In genomic region chr17:41167561-41167960, GRCh38 we compare ENCODE assay signal across 30 cellular contexts. TPM values are rescaled to one million over a fixed set of nuclear protein-coding genes. Genes with fewer than 3 reads are reported as not detected.
"Had no signal": no experiment of that assay in that cellular context is flagged by ENCODE, and none has a peak within 500 bp of the region (broad histone marks: within the 10 kb centered on the region; RNA-seq: fewer than 3 reads in every experiment).

No MANE protein-coding gene starts in this region.

- H3K36me3 ChIP-seq: colonic mucosa, esophagus muscularis mucosa, right lobe of liver, transverse colon had no signal

- ATAC-seq: activated CD4-positive, alpha-beta T cell treated with anti-CD3 and anti-CD28 coated beads for 36 hours; activated naive CD4-positive, alpha-beta T cell treated with anti-CD3 and anti-CD28 coated beads, Interleukin-2, amount 50 U/mL, for 72 hours; activated T-helper 17 cell treated with anti-CD3 and anti-CD28 coated beads, Interleukin-2, amount 50 U/mL, for 72 hours; effector memory CD8-positive, alpha-beta T cell; left cardiac atrium; right lobe of liver; stimulated activated memory B cell treated with anti-CD40 and anti-IgM and Interleukin-4, amounts not matched to agents 10 μg/mL and 1 μg/mL and 100 μg/mL, for 72 hours had no signal

- H3K27ac Mint-ChIP-seq: activated B cell treated with CpG ODN at 0.5 μM for 24 hours; activated CD4-positive, alpha-beta T cell treated with anti-CD3 and anti-CD28 coated beads for 36 hours; activated naive CD4-positive, alpha-beta T cell treated with anti-CD3 and anti-CD28 coated beads, Interleukin-2, amount 50 U/mL, for 72 hours; activated T-cell treated with anti-CD3 and anti-CD28 coated beads, Interleukin-2, amount 50 U/mL, for 24 hours; activated T-helper 17 cell treated with anti-CD3 and anti-CD28 coated beads, Interleukin-2, amount 50 U/mL, for 72 hours; effector memory CD8-positive, alpha-beta T cell; memory B cell; nephron; stimulated activated memory B cell treated with anti-CD40 and anti-IgM and Interleukin-4, amounts not matched to agents 10 μg/mL and 1 μg/mL and 100 μg/mL, for 72 hours had no signal

- H3K27ac ChIP-seq: colonic mucosa, dorsolateral prefrontal cortex, esophagus muscularis mucosa, right lobe of liver, transverse colon had no signal

- H3K4me1 ChIP-seq: colonic mucosa, esophagus muscularis mucosa, right lobe of liver, transverse colon had no signal

- H3K9me3 ChIP-seq: colonic mucosa, esophagus muscularis mucosa, right lobe of liver, transverse colon had no signal

- DNase-seq: activated B cell treated with CpG ODN at 0.5 μM for 24 hours; activated CD4-positive, alpha-beta T cell treated with anti-CD3 and anti-CD28 coated beads for 36 hours; activated CD4-positive, alpha-beta T cell treated with anti-CD3 and anti-CD28 coated beads, Interleukin-2, amount 50 U/mL, for 4 hours; activated CD8-positive, alpha-beta memory T cell treated with anti-CD3 and anti-CD28 coated beads for 24 hours; activated CD8-positive, alpha-beta memory T cell treated with anti-CD3 and anti-CD28 coated beads, Interleukin-2, amount 50 U/mL, for 4 hours; activated T-cell treated with anti-CD3 and anti-CD28 coated beads, Interleukin-2, amount 50 U/mL, for 24 hours; central memory CD4-positive, alpha-beta T cell; colonic mucosa; dorsolateral prefrontal cortex; effector memory CD8-positive, alpha-beta T cell; hypothalamus; left cardiac atrium; nucleus accumbens; right lobe of liver; small intestine; stimulated activated CD4-positive, alpha-beta T cell treated with anti-CD3 and anti-CD28 coated beads, Interleukin-2, amount 100 ng/mL, for 24 hours; T1000; transverse colon had no signal

- H3K27me3 Mint-ChIP-seq: activated T-cell treated with anti-CD3 and anti-CD28 coated beads, Interleukin-2, amount 50 U/mL, for 24 hours had no signal

- H3K27me3 ChIP-seq: colonic mucosa, right lobe of liver, transverse colon had no signal

- H3K4me1 Mint-ChIP-seq: activated B cell treated with CpG ODN at 0.5 μM for 24 hours; activated CD4-positive, alpha-beta T cell treated with anti-CD3 and anti-CD28 coated beads for 36 hours; activated T-helper 17 cell treated with anti-CD3 and anti-CD28 coated beads, Interleukin-2, amount 50 U/mL, for 72 hours; nephron; stimulated activated memory B cell treated with anti-CD40 and anti-IgM and Interleukin-4, amounts not matched to agents 10 μg/mL and 1 μg/mL and 100 μg/mL, for 72 hours had no signal

- H3K4me3 Mint-ChIP-seq: activated B cell treated with CpG ODN at 0.5 μM for 24 hours; activated CD4-positive, alpha-beta T cell treated with anti-CD3 and anti-CD28 coated beads for 36 hours; activated T-cell treated with anti-CD3 and anti-CD28 coated beads, Interleukin-2, amount 50 U/mL, for 24 hours; activated T-helper 17 cell treated with anti-CD3 and anti-CD28 coated beads, Interleukin-2, amount 50 U/mL, for 72 hours; effector memory CD8-positive, alpha-beta T cell; memory B cell; nephron; stimulated activated memory B cell treated with anti-CD40 and anti-IgM and Interleukin-4, amounts not matched to agents 10 μg/mL and 1 μg/mL and 100 μg/mL, for 72 hours had no signal

- H3K9me3 Mint-ChIP-seq: activated B cell treated with CpG ODN at 0.5 μM for 24 hours; activated naive CD4-positive, alpha-beta T cell treated with anti-CD3 and anti-CD28 coated beads, Interleukin-2, amount 50 U/mL, for 72 hours; activated T-cell treated with anti-CD3 and anti-CD28 coated beads, Interleukin-2, amount 50 U/mL, for 24 hours; activated T-helper 17 cell treated with anti-CD3 and anti-CD28 coated beads, Interleukin-2, amount 50 U/mL, for 72 hours; effector memory CD8-positive, alpha-beta T cell; memory B cell; nephron; stimulated activated memory B cell treated with anti-CD40 and anti-IgM and Interleukin-4, amounts not matched to agents 10 μg/mL and 1 μg/mL and 100 μg/mL, for 72 hours had no signal

- H3K36me3 Mint-ChIP-seq: activated naive CD4-positive, alpha-beta T cell treated with anti-CD3 and anti-CD28 coated beads, Interleukin-2, amount 50 U/mL, for 72 hours; memory B cell; stimulated activated memory B cell treated with anti-CD40 and anti-IgM and Interleukin-4, amounts not matched to agents 10 μg/mL and 1 μg/mL and 100 μg/mL, for 72 hours had no signal

- H3K4me3 ChIP-seq: colonic mucosa, dorsolateral prefrontal cortex, esophagus muscularis mucosa, right lobe of liver, transverse colon had no signal

RNA-seq across cellular contexts. Expression of gene KRTAP4-3, which starts 0.5 kb away (rescaled TPM):
- total RNA-seq: activated B cell treated with CpG ODN at 0.5 μM for 24 hours; activated CD4-positive, alpha-beta T cell treated with anti-CD3 and anti-CD28 coated beads for 36 hours; activated naive CD4-positive, alpha-beta T cell treated with anti-CD3 and anti-CD28 coated beads, Interleukin-2, amount 50 U/mL, for 72 hours; activated T-helper 17 cell treated with anti-CD3 and anti-CD28 coated beads, Interleukin-2, amount 50 U/mL, for 72 hours; astrocyte; colonic mucosa; dorsolateral prefrontal cortex; esophagus muscularis mucosa; frontal cortex; left cardiac atrium; mononuclear cell; myocyte; right lobe of liver; T-helper 1 cell treated with Interleukin-12 subunit alpha and Interleukin-12 subunit beta and Interleukin-4 antibody, amounts not matched to agents 30 ng/mL and 1 ng/mL, for 36 hours; temporal lobe; transverse colon had no signal
- polyA plus RNA-seq: small intestine had no signal

RNA-seq across cellular contexts. Expression of gene KRTAP4-4, which starts 7.0 kb away (rescaled TPM):
- total RNA-seq: activated B cell treated with CpG ODN at 0.5 μM for 24 hours; activated CD4-positive, alpha-beta T cell treated with anti-CD3 and anti-CD28 coated beads for 36 hours; activated naive CD4-positive, alpha-beta T cell treated with anti-CD3 and anti-CD28 coated beads, Interleukin-2, amount 50 U/mL, for 72 hours; activated T-helper 17 cell treated with anti-CD3 and anti-CD28 coated beads, Interleukin-2, amount 50 U/mL, for 72 hours; astrocyte; colonic mucosa; dorsolateral prefrontal cortex; esophagus muscularis mucosa; frontal cortex; left cardiac atrium; mononuclear cell; myocyte; right lobe of liver; T-helper 1 cell treated with Interleukin-12 subunit alpha and Interleukin-12 subunit beta and Interleukin-4 antibody, amounts not matched to agents 30 ng/mL and 1 ng/mL, for 36 hours; temporal lobe; transverse colon had no signal
- polyA plus RNA-seq: small intestine had no signal

RNA-seq across cellular contexts. Expression of gene KRTAP4-2, which starts 10.5 kb away (rescaled TPM):
- total RNA-seq: activated B cell treated with CpG ODN at 0.5 μM for 24 hours; activated CD4-positive, alpha-beta T cell treated with anti-CD3 and anti-CD28 coated beads for 36 hours; activated naive CD4-positive, alpha-beta T cell treated with anti-CD3 and anti-CD28 coated beads, Interleukin-2, amount 50 U/mL, for 72 hours; activated T-helper 17 cell treated with anti-CD3 and anti-CD28 coated beads, Interleukin-2, amount 50 U/mL, for 72 hours; astrocyte; colonic mucosa; dorsolateral prefrontal cortex; esophagus muscularis mucosa; frontal cortex; left cardiac atrium; mononuclear cell; myocyte; right lobe of liver; T-helper 1 cell treated with Interleukin-12 subunit alpha and Interleukin-12 subunit beta and Interleukin-4 antibody, amounts not matched to agents 30 ng/mL and 1 ng/mL, for 36 hours; temporal lobe; transverse colon had no signal
- polyA plus RNA-seq: small intestine had no signal

RNA-seq across cellular contexts. Expression of gene KRTAP4-1, which starts 17.1 kb away (rescaled TPM):
- total RNA-seq: activated B cell treated with CpG ODN at 0.5 μM for 24 hours; activated CD4-positive, alpha-beta T cell treated with anti-CD3 and anti-CD28 coated beads for 36 hours; activated naive CD4-positive, alpha-beta T cell treated with anti-CD3 and anti-CD28 coated beads, Interleukin-2, amount 50 U/mL, for 72 hours; activated T-helper 17 cell treated with anti-CD3 and anti-CD28 coated beads, Interleukin-2, amount 50 U/mL, for 72 hours; astrocyte; dorsolateral prefrontal cortex; esophagus muscularis mucosa; frontal cortex; left cardiac atrium; mononuclear cell; myocyte; right lobe of liver; T-helper 1 cell treated with Interleukin-12 subunit alpha and Interleukin-12 subunit beta and Interleukin-4 antibody, amounts not matched to agents 30 ng/mL and 1 ng/mL, for 36 hours; temporal lobe had no signal
- polyA plus RNA-seq: small intestine had no signal

RNA-seq across cellular contexts. Expression of gene KRTAP4-5, which starts 17.9 kb away (rescaled TPM):
- total RNA-seq: activated B cell treated with CpG ODN at 0.5 μM for 24 hours; activated CD4-positive, alpha-beta T cell treated with anti-CD3 and anti-CD28 coated beads for 36 hours; activated naive CD4-positive, alpha-beta T cell treated with anti-CD3 and anti-CD28 coated beads, Interleukin-2, amount 50 U/mL, for 72 hours; activated T-helper 17 cell treated with anti-CD3 and anti-CD28 coated beads, Interleukin-2, amount 50 U/mL, for 72 hours; astrocyte; colonic mucosa; dorsolateral prefrontal cortex; esophagus muscularis mucosa; frontal cortex; left cardiac atrium; mononuclear cell; myocyte; right lobe of liver; T-helper 1 cell treated with Interleukin-12 subunit alpha and Interleukin-12 subunit beta and Interleukin-4 antibody, amounts not matched to agents 30 ng/mL and 1 ng/mL, for 36 hours; temporal lobe; transverse colon had no signal
- polyA plus RNA-seq: small intestine had no signal
